ENCODE assay signal across 9 cellular contexts in the genomic region with DNA sequence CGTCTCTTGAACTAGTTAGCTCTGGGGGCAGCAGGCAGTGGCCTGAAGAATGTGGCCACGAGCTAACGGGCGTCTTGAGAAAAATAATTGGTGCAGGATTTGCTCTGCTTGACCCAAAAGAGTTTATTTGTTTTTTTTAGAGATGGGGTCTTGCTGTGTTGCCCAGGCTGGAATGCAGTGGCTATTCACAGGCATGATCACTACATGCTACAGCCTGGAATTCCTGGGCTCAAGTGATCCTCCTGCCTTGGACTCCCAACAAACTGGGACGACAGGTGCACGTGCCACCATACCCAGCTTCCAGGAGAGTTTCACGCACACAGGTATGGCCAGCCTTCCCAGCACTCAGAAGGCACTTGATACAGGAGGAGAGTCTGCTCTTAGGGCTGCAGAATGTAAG.
"Had no signal": no experiment of that assay in that cellular context is flagged by ENCODE, and none has a peak within 500 bp of the region (broad histone marks: within the 10 kb centered on the region; RNA-seq: fewer than 3 reads in every experiment).

No MANE protein-coding gene starts in this region.

- H3K36me3 Mint-ChIP-seq: IgD-negative memory B cell had no signal

- H3K27ac Mint-ChIP-seq: GM23338, HFFc6, IgD-negative memory B cell had no signal

- H3K4me3 ChIP-seq: GM23338 had no signal

- H2AFZ ChIP-seq: GM23338 had no signal

- DNase-seq: H9, HCEC 1CT, HFFc6, KBM-7 had no signal

- H3K9me3 Mint-ChIP-seq: GM23338, H9, HFFc6, IgD-negative memory B cell had no signal

- H3K27me3 Mint-ChIP-seq: IgD-negative memory B cell had no signal

- ATAC-seq: GM23338 had no signal

- FAIRE-seq: H1, H54, HTR-8/SVneo had no signal

- H3K4me3 Mint-ChIP-seq: GM23338, H9, HFFc6, IgD-negative memory B cell had no signal

- H3K4me2 ChIP-seq: GM23338 had no signal

- H3K4me1 Mint-ChIP-seq: IgD-negative memory B cell had no signal
